In the genomic region with DNA sequence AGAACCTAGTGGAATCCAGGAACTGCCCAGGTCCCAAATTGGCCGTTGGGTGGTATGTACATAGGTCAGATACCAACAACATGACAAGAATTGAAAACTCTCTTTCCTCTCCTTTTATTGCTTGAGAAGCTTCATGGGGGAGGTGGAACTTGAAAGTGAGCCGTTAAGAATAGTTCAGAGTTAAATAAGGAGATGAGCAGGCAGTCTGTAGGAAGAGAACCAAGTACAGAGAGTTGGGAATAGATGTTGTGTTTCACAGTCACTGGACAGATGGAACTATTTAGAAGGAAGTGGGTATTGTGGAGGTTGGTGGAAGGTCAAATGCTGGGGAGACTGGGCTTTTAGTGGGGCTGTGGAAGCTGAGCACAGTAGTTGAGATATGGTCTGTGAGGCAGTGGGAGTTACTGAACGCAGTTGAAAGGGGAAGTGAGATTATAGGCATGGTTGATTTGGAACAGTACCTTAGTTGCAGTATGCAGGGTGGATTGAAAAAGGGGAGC, we compare ENCODE assay signal across 11 cellular contexts. TPM values are rescaled to one million over a fixed set of nuclear protein-coding genes. Genes with fewer than 3 reads are reported as not detected.
DNase-seq lines count a peak whose midpoint lies in the region; ATAC-seq and TF ChIP-seq lines count a peak whose summit lies in the region.
"Had no signal": no experiment of that assay in that cellular context is flagged by ENCODE, and none has a peak within 500 bp of the region (broad histone marks: within the 10 kb centered on the region; RNA-seq: fewer than 3 reads in every experiment).

No MANE protein-coding gene starts in this region.

- CTCF ChIA-PET in CD8-positive, alpha-beta T cell (lab: Charles Lee), result no interaction called here

- DNase-seq in NAMALWA (ENCODE audit: low spot score) (peak; percentile 55), anterior cingulate cortex (lab: John Stamatoyannopoulos, UW) (no peak), NK-92 (lab: John Stamatoyannopoulos, UW; ENCODE audit: unreplicated experiment) (no peak), NCI-H2081 treated with DMSO at 0.1 percent for 48 hours (lab: John Stamatoyannopoulos, UW) (no peak)
- DNase-seq in CD8-positive, alpha-beta T cell, result no peak
- DNase-seq: NCI-H1417 treated with DMSO at 0.1 percent for 48 hours had no signal

- POLR2A ChIA-PET in CD8-positive, alpha-beta T cell (lab: Charles Lee), result no interaction called here

- no peak overlapping the region for H3K27ac ChIP-seq in CD8-positive, alpha-beta T cell (ENCODE audit: low read depth, low read length)
- H3K27ac ChIP-seq: neutrophil had no signal

- no peaks in the 10 kb centered on the region for H3K27me3 ChIP-seq in CD8-positive, alpha-beta T cell (ENCODE audit: insufficient read depth, low read length)
- H3K27me3 ChIP-seq: neutrophil had no signal

- no peaks in the 10 kb centered on the region for H3K36me3 ChIP-seq in CD8-positive, alpha-beta T cell (ENCODE audit: insufficient read depth, low read length)
- H3K36me3 ChIP-seq: neutrophil had no signal

- TF ChIP-seq CTCF in CD8-positive, alpha-beta T cell (IDR thresholded peaks at IDR 0.05), result no peak

- no peaks in the 10 kb centered on the region for H3K36me3 Mint-ChIP-seq in CD8-positive, alpha-beta T cell

- peak overlapping the region; percentile 38; the same call in 1 of the 2 replicates for H3K4me3 ChIP-seq in GM08714 (ENCODE audit: low read length)
- no peak overlapping the region for H3K4me3 ChIP-seq in CD8-positive, alpha-beta T cell (ENCODE audit: low read depth, low read length)

- no peaks in the 10 kb centered on the region for H3K27me3 Mint-ChIP-seq in CD8-positive, alpha-beta T cell (ENCODE audit: low read depth)

- peaks cover 2% of the 10 kb centered on the region for H3K9me3 Mint-ChIP-seq in CD8-positive, alpha-beta T cell

- no peaks in the 10 kb centered on the region for H3K4me1 ChIP-seq in CD8-positive, alpha-beta T cell (ENCODE audit: insufficient read depth, low read length)

- ATAC-seq in GM19397 (IDR thresholded peaks at IDR 0.05; ENCODE audit: unreplicated experiment), result peak; percentile 100
- ATAC-seq in HG02970 (IDR thresholded peaks at IDR 0.05; ENCODE audit: low FRiP score, unreplicated experiment), result peak; percentile 96
- no peak for ATAC-seq in CD8-positive, alpha-beta T cell

- H3K9me3 ChIP-seq in CD8-positive, alpha-beta T cell (ENCODE audit: low read length), result no peaks in the 10 kb centered on the region
- H3K9me3 ChIP-seq: neutrophil had no signal

- intact Hi-C loops in CD8-positive, alpha-beta T cell (cut with DNase I, micrococcal nuclease), result no loop called here

- no peak overlapping the region for H3K27ac Mint-ChIP-seq in CD8-positive, alpha-beta T cell
- H3K27ac Mint-ChIP-seq: T-helper 1 cell treated with Interleukin-12 subunit alpha and Interleukin-12 subunit beta and Interleukin-4 antibody, amounts not matched to agents 30 μg/mL and 1 μg/mL, for 36 hours had no signal

- no peak overlapping the region for H3K4me3 Mint-ChIP-seq in CD8-positive, alpha-beta T cell
- H3K4me3 Mint-ChIP-seq: T-helper 1 cell treated with Interleukin-12 subunit alpha and Interleukin-12 subunit beta and Interleukin-4 antibody, amounts not matched to agents 30 μg/mL and 1 μg/mL, for 36 hours had no signal

- H3K4me1 Mint-ChIP-seq in CD8-positive, alpha-beta T cell (ENCODE audit: low read depth), result no peaks in the 10 kb centered on the region

RNA-seq across cellular contexts. Expression of a gene that starts 26.4 kb away (rescaled TPM):
- not detected for total RNA-seq in CD8-positive, alpha-beta T cell
